Comparison of ENCODE assay signal across 18 cellular contexts in the genomic region with DNA sequence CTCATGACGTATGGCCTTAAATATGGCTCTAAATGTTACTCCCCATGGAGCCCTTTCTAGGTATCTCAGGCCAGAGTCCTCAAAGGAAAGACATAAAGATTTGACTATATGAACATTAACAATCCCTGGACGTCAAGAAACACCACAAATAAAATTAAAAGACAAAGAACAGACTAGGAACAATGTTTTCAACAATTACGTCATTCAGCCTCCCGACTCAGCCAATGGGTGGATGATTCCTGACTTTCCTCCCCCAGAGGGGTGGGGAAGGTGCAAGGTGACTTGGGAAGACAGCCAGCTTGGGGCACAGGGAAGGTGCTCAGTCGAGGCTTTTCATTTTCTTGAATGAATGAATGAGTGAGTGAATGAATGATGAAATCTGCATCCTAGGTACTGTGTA.
DNase-seq lines count a peak whose midpoint lies in the region; ATAC-seq, FAIRE-seq and TF ChIP-seq lines count a peak whose summit lies in the region.
"Had no signal": no experiment of that assay in that cellular context is flagged by ENCODE, and none has a peak within 500 bp of the region (broad histone marks: within the 10 kb centered on the region; RNA-seq: fewer than 3 reads in every experiment).

No MANE protein-coding gene starts in this region.

- CTCF ChIA-PET in K562 (lab: Yijun Ruan, JAX; ENCODE audit: low intra/inter-chr PET ratio), result no interaction called here

- POLR2A ChIA-PET in K562 (lab: Yijun Ruan, JAX), result interaction anchor here (0.7 kb wide), 1 partner anchor 14 kb away, joined by 4 read pairs; no protein-coding TSS in a partner anchor

- H3K9ac ChIP-seq in K562 (ENCODE audit: insufficient read depth in 1 of 2, low read depth in 2 of 2, low read length in 2 of 2) (no peak overlapping the region), neural progenitor cell (no peak overlapping the region)

- no peak for TF ChIP-seq EP300 in K562 (IDR thresholded peaks at IDR 0.05; ENCODE audit: low read length)

- H3K36me3 Mint-ChIP-seq in HFFc6 (ENCODE audit: low read depth), result no peaks in the 10 kb centered on the region; the same call in 1 of the 2 replicates
- no peaks in the 10 kb centered on the region for H3K36me3 Mint-ChIP-seq in neural progenitor cell
- H3K36me3 Mint-ChIP-seq: CD8-positive, alpha-beta memory T cell had no signal

- H3K79me2 ChIP-seq in K562 (ENCODE audit: control insufficient read depth, insufficient read depth, low read length) (no peaks in the 10 kb centered on the region), neural progenitor cell (ENCODE audit: low read depth) (no peaks in the 10 kb centered on the region)

- no peak overlapping the region for H3K27ac ChIP-seq in K562 (ENCODE audit: extremely low read depth, low read depth, low read length)
- H3K27ac ChIP-seq in neural progenitor cell, result no peak overlapping the region
- H3K27ac ChIP-seq in uterus, result peak overlapping the region; percentile 64 to 94
- no peak overlapping the region for H3K27ac ChIP-seq in ascending aorta

- H3K9me3 Mint-ChIP-seq in HFFc6 (no peaks in the 10 kb centered on the region), neural progenitor cell (no peaks in the 10 kb centered on the region)

- H3K4me1 Mint-ChIP-seq in HFFc6 (ENCODE audit: low read depth), result peaks cover 30% of the 10 kb centered on the region
- peaks cover 25% of the 10 kb centered on the region for H3K4me1 Mint-ChIP-seq in neural progenitor cell
- H3K4me1 Mint-ChIP-seq: CD8-positive, alpha-beta memory T cell had no signal

- H3K4me3 ChIP-seq in K562 (no peak overlapping the region), neural progenitor cell (no peak overlapping the region), uterus (no peak overlapping the region), ascending aorta (no peak overlapping the region)

- 1% methylated on average over 5 of the region's 5 CpGs for WGBS in K562 (ENCODE audit: insufficient coverage, low coverage, missing lambda C conversion rate)

- no TSS peak for BruUV-seq in K562 (replicated peaks; lab: Mats Ljungman, UMichigan)

- H3K36me3 ChIP-seq in K562 (ENCODE audit: control insufficient read depth, insufficient read depth, low read length), result no peaks in the 10 kb centered on the region
- no peaks in the 10 kb centered on the region for H3K36me3 ChIP-seq in neural progenitor cell
- no peaks in the 10 kb centered on the region for H3K36me3 ChIP-seq in uterus
- H3K36me3 ChIP-seq in ascending aorta, result no peaks in the 10 kb centered on the region

- H3K27me3 Mint-ChIP-seq in HFFc6 (ENCODE audit: insufficient read depth) (peaks cover 6% of the 10 kb centered on the region), neural progenitor cell (ENCODE audit: insufficient read depth, low read depth) (peaks cover 4% of the 10 kb centered on the region)

- in situ Hi-C loops in K562 (cut with MboI), result no loop called here

- intact Hi-C loops in K562 (cut with micrococcal nuclease) (no loop called here), uterus (cut with DNase I; ENCODE audit: low total_unique reads) (no loop called here), ascending aorta (cut with DNase I) (no loop called here)

- no peak for DNase-seq in HFFc6
- no peak for DNase-seq in K562 (ENCODE audit: extremely low read depth in 1 of 4, low spot score in 3 of 4)
- DNase-seq in neural progenitor cell (ENCODE audit: low spot score), result no peak
- DNase-seq in uterus, result no peak
- DNase-seq in ascending aorta (ENCODE audit: low spot score in 2 of 2), result no peak
- no peak for DNase-seq in kidney tubule cell (ENCODE audit: low spot score)
- DNase-seq: C1 segment of cervical spinal cord; CD8-positive, alpha-beta memory T cell; Karpas-422; NCI-H146; NCI-H2081 treated with DMSO at 0.1 percent for 48 hours; NCI-H510A treated with DMSO at 0.1 percent for 48 hours; NCI-H774; OCI-M1; RPMI8226 had no signal

- no peaks in the 10 kb centered on the region for H3K9me1 ChIP-seq in K562 (ENCODE audit: control insufficient read depth, insufficient read depth, low read length)

- H3K4me3 Mint-ChIP-seq in HFFc6 (no peak overlapping the region), neural progenitor cell (no peak overlapping the region)
- H3K4me3 Mint-ChIP-seq: CD8-positive, alpha-beta memory T cell had no signal

- ATAC-seq in K562 (no peak), HG02571 (IDR thresholded peaks at IDR 0.05; ENCODE audit: unreplicated experiment) (no peak)

- no peak for TF ChIP-seq RAD21 in K562 (CRISPR knock-in tag; conservative IDR thresholded peaks at IDR 0.05 in 1 of 2, IDR thresholded peaks at IDR 0.05 in 1 of 2)

- H2AFZ ChIP-seq in K562 (ENCODE audit: low read depth, low read length) (no peak overlapping the region), neural progenitor cell (replicated peaks) (peak overlapping the region; percentile 72)

- H3K27me3 ChIP-seq in K562 (ENCODE audit: control insufficient read depth in 2 of 2, insufficient read depth in 2 of 2, low read length in 2 of 2) (peaks cover 0 to 7% of the 10 kb centered on the region in 2 experiments; a peak in 1 of 5 replicates), neural progenitor cell (no peaks in the 10 kb centered on the region), uterus (no peaks in the 10 kb centered on the region), ascending aorta (no peaks in the 10 kb centered on the region)

- FAIRE-seq in K562 (lab: Jason Lieb, UNC), result no peak
- FAIRE-seq: D721Med, H54 had no signal

- no peak for TF ChIP-seq CTCF in HFFc6 (IDR thresholded peaks at IDR 0.05)
- TF ChIP-seq CTCF in K562 (IDR thresholded peaks at IDR 0.05 in 2 of 3, conservative IDR thresholded peaks at IDR 0.05 in 1 of 3; ENCODE audit: insufficient read depth in 2 of 3, low read depth in 1 of 3, low read length in 3 of 3), result no peak
- TF ChIP-seq CTCF in neural progenitor cell (IDR thresholded peaks at IDR 0.05), result no peak
- no peak for TF ChIP-seq CTCF in uterus (IDR thresholded peaks at IDR 0.05)
- TF ChIP-seq CTCF in ascending aorta (IDR thresholded peaks at IDR 0.05), result no peak

- TF ChIP-seq POLR2A in K562 (conservative IDR thresholded peaks at IDR 0.05) (no peak), uterus (IDR thresholded peaks at IDR 0.05) (no peak)

- H3K4me2 ChIP-seq in K562 (ENCODE audit: insufficient read depth, low read length) (no peak overlapping the region), neural progenitor cell (no peak overlapping the region)

- H3K27ac Mint-ChIP-seq in HFFc6 (peak overlapping the region; percentile 28; the same call in 1 of the 2 replicates), neural progenitor cell (peak overlapping the region; percentile 4)
- H3K27ac Mint-ChIP-seq: CD8-positive, alpha-beta memory T cell had no signal

- no peaks in the 10 kb centered on the region for H3F3A ChIP-seq in neural progenitor cell (ENCODE audit: low read depth)

- H3K4me1 ChIP-seq in K562 (replicated peaks in 1 of 2; ENCODE audit: control insufficient read depth in 2 of 2, insufficient read depth in 2 of 2, low read length in 2 of 2), result no peaks in the 10 kb centered on the region
- H3K4me1 ChIP-seq in neural progenitor cell, result no peaks in the 10 kb centered on the region
- H3K4me1 ChIP-seq in uterus, result no peaks in the 10 kb centered on the region
- no peaks in the 10 kb centered on the region for H3K4me1 ChIP-seq in ascending aorta

- H4K20me1 ChIP-seq in K562 (replicated peaks; ENCODE audit: control insufficient read depth, insufficient read depth, low read length) (no peaks in the 10 kb centered on the region), neural progenitor cell (ENCODE audit: low read depth) (no peaks in the 10 kb centered on the region)

- H3K9me3 ChIP-seq in K562 (replicated peaks; ENCODE audit: control insufficient read depth, insufficient read depth, low read depth, low read length), result no peaks in the 10 kb centered on the region
- H3K9me3 ChIP-seq in neural progenitor cell (ENCODE audit: low read depth), result no peaks in the 10 kb centered on the region
- no peaks in the 10 kb centered on the region for H3K9me3 ChIP-seq in uterus
- no peaks in the 10 kb centered on the region for H3K9me3 ChIP-seq in ascending aorta

TF ChIP-seq in K562, 482 proteins besides CTCF, POLR2A, EP300 and RAD21:
- TF ChIP-seq ATF7 (IDR thresholded peaks at IDR 0.05) (peak; percentile 53; the same call in 1 of the 2 replicates), ZC3H8 (IDR thresholded peaks at IDR 0.05) (no peak)
- TF ChIP-seq, protein P1, sequence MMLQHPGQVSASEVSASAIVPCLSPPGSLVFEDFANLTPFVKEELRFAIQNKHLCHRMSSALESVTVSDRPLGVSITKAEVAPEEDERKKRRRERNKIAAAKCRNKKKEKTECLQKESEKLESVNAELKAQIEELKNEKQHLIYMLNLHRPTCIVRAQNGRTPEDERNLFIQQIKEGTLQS (IDR thresholded peaks at IDR 0.05), result peak; percentile 44
- TF ChIP-seq, protein P1 (CRISPR knock-in tag; conservative IDR thresholded peaks at IDR 0.05), result no peak

Comparison
In these comparisons a context has a peak if more than half of its experiments do, and no peak if none do; other contexts are left out.
1. H3K27ac ChIP-seq: peak in uterus (2 of 2); none in K562 (single experiment), neural progenitor cell (single experiment) and ascending aorta (0 of 2).